14 cellular contexts compared by ENCODE assay signal in genomic region chr6:251920-252319, GRCh38. TPM values are rescaled to one million over a fixed set of nuclear protein-coding genes. Genes with fewer than 3 reads are reported as not detected.
A peak's percentile ranks its signal among the peaks of the same experiment; 100 is the strongest.
DNase-seq lines count a peak whose midpoint lies in the region; ATAC-seq and TF ChIP-seq lines count a peak whose summit lies in the region.
"Had no signal": no experiment of that assay in that cellular context is flagged by ENCODE, and none has a peak within 500 bp of the region (broad histone marks: within the 10 kb centered on the region; RNA-seq: fewer than 3 reads in every experiment).

No MANE protein-coding gene starts in this region.

- H3K27ac Mint-ChIP-seq in activated naive CD4-positive, alpha-beta T cell treated with anti-CD3 and anti-CD28 coated beads, Interleukin-2, amount 50 U/mL, for 24 hours: peak overlapping the region; percentile 89
- H3K27ac Mint-ChIP-seq in activated naive CD4-positive, alpha-beta T cell treated with anti-CD3 and anti-CD28 coated beads, Interleukin-2, amount 50 U/mL, for 72 hours: peak overlapping the region; percentile 7 to 91
- H3K27ac Mint-ChIP-seq in endothelial cell (ENCODE audit: unreplicated experiment): no peak overlapping the region
- H3K27ac Mint-ChIP-seq: type B pancreatic cell had no signal

- peak overlapping the region; percentile 65 for H3K4me3 Mint-ChIP-seq in activated naive CD4-positive, alpha-beta T cell treated with anti-CD3 and anti-CD28 coated beads, Interleukin-2, amount 50 U/mL, for 24 hours
- H3K4me3 Mint-ChIP-seq in endothelial cell (ENCODE audit: unreplicated experiment): no peak overlapping the region
- H3K4me3 Mint-ChIP-seq: naive thymus-derived CD8-positive, alpha-beta T cell; type B pancreatic cell had no signal

- H3K27me3 Mint-ChIP-seq in activated naive CD4-positive, alpha-beta T cell treated with anti-CD3 and anti-CD28 coated beads, Interleukin-2, amount 50 U/mL, for 24 hours: no peaks in the 10 kb centered on the region
- H3K27me3 Mint-ChIP-seq in endothelial cell (ENCODE audit: unreplicated experiment): no peaks in the 10 kb centered on the region
- H3K27me3 Mint-ChIP-seq: naive thymus-derived CD8-positive, alpha-beta T cell had no signal

- no peak for TF ChIP-seq CTCF in endothelial cell (IDR thresholded peaks at IDR 0.05; ENCODE audit: unreplicated experiment)

- H3K9me3 Mint-ChIP-seq in activated naive CD4-positive, alpha-beta T cell treated with anti-CD3 and anti-CD28 coated beads, Interleukin-2, amount 50 U/mL, for 24 hours: no peaks in the 10 kb centered on the region
- peaks cover 3 to 5% of the 10 kb centered on the region in 2 donors for H3K9me3 Mint-ChIP-seq in activated naive CD4-positive, alpha-beta T cell treated with anti-CD3 and anti-CD28 coated beads, Interleukin-2, amount 50 U/mL, for 72 hours
- H3K9me3 Mint-ChIP-seq in endothelial cell (ENCODE audit: unreplicated experiment): no peaks in the 10 kb centered on the region
- H3K9me3 Mint-ChIP-seq: naive thymus-derived CD8-positive, alpha-beta T cell; type B pancreatic cell had no signal

- no peak for DNase-seq in activated naive CD4-positive, alpha-beta T cell (lab: John Stamatoyannopoulos, UW)
- DNase-seq in M059J (ENCODE audit: low read depth): peak; percentile 64
- DNase-seq in activated naive CD4-positive, alpha-beta T cell treated with anti-CD3 and anti-CD28 coated beads, Interleukin-2, amount 50 U/mL, for 72 hours (ENCODE audit: low spot score in 2 of 2): no peak
- DNase-seq in stimulated activated CD4-positive, alpha-beta T cell treated with anti-CD3 and anti-CD28 coated beads, Interleukin-12 subunit alpha, Interleukin-12 subunit beta, amount 100 ng/mL, for 4 hours: no peak
- DNase-seq in posterior vena cava (ENCODE audit: low spot score): no peak
- no peak for DNase-seq in endothelial cell (ENCODE audit: low spot score)
- no peak for DNase-seq in NCI-H2227 treated with DMSO at 0.1 percent for 48 hours (lab: John Stamatoyannopoulos, UW)
- DNase-seq: activated gamma-delta T cell treated with Interleukin-2 at 50 U/mL for 16 hours; foreskin melanocyte; naive thymus-derived CD8-positive, alpha-beta T cell; Peyer's patch; right lobe of liver had no signal

- ATAC-seq in activated naive CD4-positive, alpha-beta T cell treated with anti-CD3 and anti-CD28 coated beads, Interleukin-2, amount 50 U/mL, for 72 hours: peak; percentile 94 to 100
- ATAC-seq: naive thymus-derived CD8-positive, alpha-beta T cell; right lobe of liver had no signal

- intact Hi-C loops in posterior vena cava (cut with DNase I): no loop called here

- H3K4me1 Mint-ChIP-seq in activated naive CD4-positive, alpha-beta T cell treated with anti-CD3 and anti-CD28 coated beads, Interleukin-2, amount 50 U/mL, for 24 hours: peaks cover 32% of the 10 kb centered on the region
- no peaks in the 10 kb centered on the region for H3K4me1 Mint-ChIP-seq in endothelial cell (ENCODE audit: unreplicated experiment)

- no peaks in the 10 kb centered on the region for H3K36me3 Mint-ChIP-seq in activated naive CD4-positive, alpha-beta T cell treated with anti-CD3 and anti-CD28 coated beads, Interleukin-2, amount 50 U/mL, for 24 hours
- peaks cover 5 to 6% of the 10 kb centered on the region in 2 donors for H3K36me3 Mint-ChIP-seq in activated naive CD4-positive, alpha-beta T cell treated with anti-CD3 and anti-CD28 coated beads, Interleukin-2, amount 50 U/mL, for 72 hours
- no peaks in the 10 kb centered on the region for H3K36me3 Mint-ChIP-seq in endothelial cell (ENCODE audit: low read depth, unreplicated experiment)
- H3K36me3 Mint-ChIP-seq: naive thymus-derived CD8-positive, alpha-beta T cell; type B pancreatic cell had no signal

RNA-seq across cellular contexts. Expression of gene DUSP22, which starts 40.4 kb away (rescaled TPM):
- total RNA-seq in M059J (2014; rRNA removed; shearing (Covaris generic)): 11.8 and 16.9 TPM in 2 replicates
- 10 to 100 TPM; 22.2 to 33.3 TPM for total RNA-seq in activated naive CD4-positive, alpha-beta T cell treated with anti-CD3 and anti-CD28 coated beads, Interleukin-2, amount 50 U/mL, for 72 hours
- total RNA-seq in posterior vena cava (10 to 100 TPM; 45.7 to 51.8 TPM), endothelial cell (ENCODE audit: unreplicated experiment) (57.3 TPM)
